Comparison of ENCODE assay signal across 26 cellular contexts in genomic region chr4:19402666-19403065, GRCh38.
DNase-seq lines count a peak whose midpoint lies in the region; ATAC-seq and TF ChIP-seq lines count a peak whose summit lies in the region.
"Had no signal": no experiment of that assay in that cellular context is flagged by ENCODE, and none has a peak within 500 bp of the region (broad histone marks: within the 10 kb centered on the region; RNA-seq: fewer than 3 reads in every experiment).

No MANE protein-coding gene starts in this region.

- no peak overlapping the region for H4K8ac ChIP-seq in mesenchymal stem cell (ENCODE audit: low read length)

- H3K4me1 Mint-ChIP-seq in activated CD4-positive, alpha-beta T cell treated with anti-CD3 and anti-CD28 coated beads, Interleukin-2, amount 10 ng/mL, durations not matched to agents 24 days and 14 days = no peaks in the 10 kb centered on the region
- no peaks in the 10 kb centered on the region for H3K4me1 Mint-ChIP-seq in activated CD8-positive, alpha-beta T cell treated with anti-CD3 and anti-CD28 coated beads, Interleukin-2, amount 10 ng/mL, durations not matched to agents 7 days and 5 days (ENCODE audit: low read depth)
- H3K4me1 Mint-ChIP-seq: CD14-positive monocyte; CD8-positive, alpha-beta memory T cell; IgD-negative memory B cell had no signal

- H3K4me1 ChIP-seq in GM23248 (ENCODE audit: insufficient read depth) (peaks cover 19% of the 10 kb centered on the region), fibroblast of lung (ENCODE audit: control insufficient read depth, extremely low read depth, insufficient read depth, low read length) (no peaks in the 10 kb centered on the region), mesenchymal stem cell (ENCODE audit: control insufficient read depth, insufficient read depth, low read depth, low read length) (no peaks in the 10 kb centered on the region)
- H3K4me1 ChIP-seq: BE2C had no signal

- H2BK12ac ChIP-seq in mesenchymal stem cell (ENCODE audit: low read length in 2 of 2) = no peak overlapping the region

- no peak overlapping the region for H3K18ac ChIP-seq in mesenchymal stem cell (ENCODE audit: low read depth in 1 of 2, low read length in 2 of 2)

- H3K4ac ChIP-seq in mesenchymal stem cell (ENCODE audit: low read depth in 1 of 2, low read length in 2 of 2) = no peak overlapping the region

- CTCF ChIA-PET in activated CD8-positive, alpha-beta T cell treated with anti-CD3 and anti-CD28 coated beads, Interleukin-2, amount 10 ng/mL, durations not matched to agents 7 days and 5 days (lab: Charles Lee) = no interaction called here

- 41 to 43% methylated on average over 2 of the region's 2 CpGs for WGBS in GM23248 (ENCODE audit: low coverage in 1 of 2, low lambda C conversion rate in 2 of 2, missing lambda C conversion rate in 2 of 2), 2 experiments
- WGBS in mesenchymal stem cell = 97% methylated on average over 1 of the region's 2 CpGs

- in situ Hi-C loops in GM23248 (cut with MboI) = no loop called here

- peaks cover 6% of the 10 kb centered on the region; the same call in 1 of the 2 replicates for H3F3A ChIP-seq in GM23248 (ENCODE audit: insufficient read depth)

- no peak overlapping the region for H3K9ac ChIP-seq in GM23248
- H3K9ac ChIP-seq in fibroblast of lung (ENCODE audit: insufficient read depth, low read length) = no peak overlapping the region
- H3K9ac ChIP-seq in mesenchymal stem cell (ENCODE audit: low read length) = no peak overlapping the region
- H3K9ac ChIP-seq: KMS-11 had no signal

- H2AK5ac ChIP-seq in mesenchymal stem cell (ENCODE audit: low read length, severe bottlenecking) = no peak overlapping the region

- POLR2A ChIA-PET in activated CD8-positive, alpha-beta T cell treated with anti-CD3 and anti-CD28 coated beads, Interleukin-2, amount 10 ng/mL, durations not matched to agents 7 days and 5 days (lab: Charles Lee) = no interaction called here

- H4K20me1 ChIP-seq in GM23248 (ENCODE audit: insufficient read depth) (no peaks in the 10 kb centered on the region), fibroblast of lung (ENCODE audit: control insufficient read depth, extremely low read depth, insufficient read depth, low read length) (no peaks in the 10 kb centered on the region)

- no peak overlapping the region for H2BK120ac ChIP-seq in mesenchymal stem cell (ENCODE audit: low read depth, low read length)

- H3K79me2 ChIP-seq in GM23248 (ENCODE audit: insufficient read depth) (no peaks in the 10 kb centered on the region), fibroblast of lung (ENCODE audit: control insufficient read depth, insufficient read depth, low read length) (no peaks in the 10 kb centered on the region)

- H3K4me3 ChIP-seq in GM23248 (peak overlapping the region; percentile 33; the same call in 1 of the 2 replicates), fibroblast of lung (replicated peaks in 1 of 4; ENCODE audit: control extremely low read depth in 1 of 4, insufficient read depth in 1 of 4, low read depth in 3 of 4, low read length in 4 of 4) (no peak overlapping the region), mesenchymal stem cell (ENCODE audit: insufficient read depth in 1 of 2, low read depth in 1 of 2, low read length in 2 of 2) (peak overlapping the region in 1 of 2 experiments; percentile 24)
- H3K4me3 ChIP-seq: SJSA1 had no signal

- TF ChIP-seq CTCF in fibroblast of lung (conservative IDR thresholded peaks at IDR 0.05 in 1 of 2, IDR thresholded peaks at IDR 0.05 in 1 of 2; ENCODE audit: low read depth in 1 of 2, low read length in 2 of 2) = no peak

- H3K14ac ChIP-seq in mesenchymal stem cell (ENCODE audit: low read length in 2 of 2) = no peak overlapping the region

- no peak overlapping the region for H2BK15ac ChIP-seq in mesenchymal stem cell (ENCODE audit: low read depth, poor library complexity, severe bottlenecking)

- H3K36me3 ChIP-seq in GM23248 (ENCODE audit: low read depth) = no peaks in the 10 kb centered on the region
- H3K36me3 ChIP-seq in fibroblast of lung (ENCODE audit: control insufficient read depth, insufficient read depth, low read length) = no peaks in the 10 kb centered on the region
- no peaks in the 10 kb centered on the region for H3K36me3 ChIP-seq in mesenchymal stem cell (ENCODE audit: control insufficient read depth in 1 of 2, insufficient read depth in 2 of 2, low read depth in 1 of 2, low read length in 2 of 2)
- H3K36me3 ChIP-seq: BE2C, SJSA1 had no signal

- no peaks in the 10 kb centered on the region for H3K36me3 Mint-ChIP-seq in activated CD4-positive, alpha-beta T cell treated with anti-CD3 and anti-CD28 coated beads, Interleukin-2, amount 10 ng/mL, durations not matched to agents 24 days and 14 days (ENCODE audit: low read depth)
- H3K36me3 Mint-ChIP-seq in activated CD8-positive, alpha-beta T cell treated with anti-CD3 and anti-CD28 coated beads, Interleukin-2, amount 10 ng/mL, durations not matched to agents 7 days and 5 days (ENCODE audit: low read depth) = no peaks in the 10 kb centered on the region
- H3K36me3 Mint-ChIP-seq: CD14-positive monocyte; CD8-positive, alpha-beta memory T cell; IgD-negative memory B cell had no signal

- H3K27ac ChIP-seq in GM23248 (no peak overlapping the region), fibroblast of lung (ENCODE audit: insufficient read depth, low read length) (no peak overlapping the region), mesenchymal stem cell (ENCODE audit: low read length, poor library complexity, severe bottlenecking) (no peak overlapping the region)
- H3K27ac ChIP-seq: KMS-11, SJSA1 had no signal

- H3K4me2 ChIP-seq in GM23248 (ENCODE audit: unreplicated experiment) = peak overlapping the region; percentile 10
- H3K4me2 ChIP-seq in fibroblast of lung (ENCODE audit: extremely low read depth, insufficient read depth, low read length) = no peak overlapping the region
- no peak overlapping the region for H3K4me2 ChIP-seq in mesenchymal stem cell (ENCODE audit: low read length, poor library complexity, severe bottlenecking)
- H3K4me2 ChIP-seq: KMS-11 had no signal

- H3K27me3 ChIP-seq in GM23248 (replicated peaks; ENCODE audit: insufficient read depth) (no peaks in the 10 kb centered on the region), fibroblast of lung (ENCODE audit: control insufficient read depth, insufficient read depth, low read length) (no peaks in the 10 kb centered on the region), mesenchymal stem cell (ENCODE audit: control insufficient read depth in 1 of 2, insufficient read depth in 1 of 2, low read length in 2 of 2) (no peaks in the 10 kb centered on the region)
- H3K27me3 ChIP-seq: BE2C, SJSA1 had no signal

- no peaks in the 10 kb centered on the region for H3K79me1 ChIP-seq in mesenchymal stem cell (replicated peaks; ENCODE audit: low read length, poor library complexity, severe bottlenecking)

- no peak overlapping the region for H4K91ac ChIP-seq in mesenchymal stem cell (ENCODE audit: low read length)

- DNase-seq in AG08395 (ENCODE audit: low spot score) (peak; percentile 17), GM23248 (peak; percentile 43), fibroblast of lung (ENCODE audit: low read depth in 2 of 2) (peak in 1 of 2 donors; percentile 15), mesenchymal stem cell (no peak)
- DNase-seq in activated CD4-positive, alpha-beta T cell treated with anti-CD3 and anti-CD28 coated beads, Interleukin-2, amount 10 ng/mL, durations not matched to agents 24 days and 14 days = no peak
- no peak for DNase-seq in activated CD8-positive, alpha-beta T cell treated with anti-CD3 and anti-CD28 coated beads, Interleukin-2, amount 10 ng/mL, durations not matched to agents 7 days and 5 days
- DNase-seq: 8988T; BE2C; CD8-positive, alpha-beta memory T cell; DMS79 treated with DMSO at 0.1 percent for 48 hours; GOT3; HCEC 1CT; MM.1S; NCI-H1417; NCI-H1694; NCI-H2029 treated with DMSO at 0.1 percent for 48 hours; NCI-H446 treated with DMSO at 0.1 percent for 48 hours; NCI-H526 treated with DMSO at 0.1 percent for 48 hours; Right ventricle myocardium superior; RPMI8226 had no signal

- no peaks in the 10 kb centered on the region for H3K9me3 ChIP-seq in GM23248 (ENCODE audit: low read depth)
- H3K9me3 ChIP-seq in fibroblast of lung (ENCODE audit: control insufficient read depth, insufficient read depth, low read depth, low read length) = no peaks in the 10 kb centered on the region
- no peaks in the 10 kb centered on the region for H3K9me3 ChIP-seq in mesenchymal stem cell (ENCODE audit: control insufficient read depth, low read length)
- H3K9me3 ChIP-seq: BE2C, SJSA1 had no signal

- H2BK5ac ChIP-seq in mesenchymal stem cell (ENCODE audit: low read depth, low read length, poor library complexity, severe bottlenecking) = peak overlapping the region; percentile 31

- intact Hi-C loops in activated CD4-positive, alpha-beta T cell treated with anti-CD3 and anti-CD28 coated beads, Interleukin-2, amount 10 ng/mL, durations not matched to agents 24 days and 14 days (cut with micrococcal nuclease) = no loop called here

- no peak overlapping the region for H3K4me3 Mint-ChIP-seq in activated CD4-positive, alpha-beta T cell treated with anti-CD3 and anti-CD28 coated beads, Interleukin-2, amount 10 ng/mL, durations not matched to agents 24 days and 14 days
- no peak overlapping the region for H3K4me3 Mint-ChIP-seq in activated CD8-positive, alpha-beta T cell treated with anti-CD3 and anti-CD28 coated beads, Interleukin-2, amount 10 ng/mL, durations not matched to agents 7 days and 5 days
- H3K4me3 Mint-ChIP-seq: CD14-positive monocyte; CD8-positive, alpha-beta memory T cell; IgD-negative memory B cell had no signal

- no peaks in the 10 kb centered on the region for H3K27me3 Mint-ChIP-seq in activated CD4-positive, alpha-beta T cell treated with anti-CD3 and anti-CD28 coated beads, Interleukin-2, amount 10 ng/mL, durations not matched to agents 24 days and 14 days
- no peaks in the 10 kb centered on the region for H3K27me3 Mint-ChIP-seq in activated CD8-positive, alpha-beta T cell treated with anti-CD3 and anti-CD28 coated beads, Interleukin-2, amount 10 ng/mL, durations not matched to agents 7 days and 5 days (ENCODE audit: low read depth)
- H3K27me3 Mint-ChIP-seq: CD8-positive, alpha-beta memory T cell; IgD-negative memory B cell had no signal

- no peak overlapping the region for H3K27ac Mint-ChIP-seq in activated CD4-positive, alpha-beta T cell treated with anti-CD3 and anti-CD28 coated beads, Interleukin-2, amount 10 ng/mL, durations not matched to agents 24 days and 14 days
- no peak overlapping the region for H3K27ac Mint-ChIP-seq in activated CD8-positive, alpha-beta T cell treated with anti-CD3 and anti-CD28 coated beads, Interleukin-2, amount 10 ng/mL, durations not matched to agents 7 days and 5 days
- H3K27ac Mint-ChIP-seq: CD14-positive monocyte; CD8-positive, alpha-beta memory T cell; IgD-negative memory B cell had no signal

- H3K9me2 ChIP-seq in GM23248 (ENCODE audit: insufficient read depth) = no peaks in the 10 kb centered on the region

- H2AFZ ChIP-seq in GM23248 (peak overlapping the region; percentile 61), fibroblast of lung (ENCODE audit: low read length) (peak overlapping the region; percentile 17), mesenchymal stem cell (ENCODE audit: low read depth, low read length) (no peak overlapping the region)

- no peak for ATAC-seq in GM19395 (IDR thresholded peaks at IDR 0.05; ENCODE audit: unreplicated experiment)
- ATAC-seq in activated CD8-positive, alpha-beta T cell treated with anti-CD3 and anti-CD28 coated beads, Interleukin-2, amount 10 ng/mL, durations not matched to agents 7 days and 5 days = no peak
- no peak for ATAC-seq in GM18520 (IDR thresholded peaks at IDR 0.05; ENCODE audit: unreplicated experiment)

- peaks cover under 1% of the 10 kb centered on the region for H3K9me3 Mint-ChIP-seq in activated CD4-positive, alpha-beta T cell treated with anti-CD3 and anti-CD28 coated beads, Interleukin-2, amount 10 ng/mL, durations not matched to agents 24 days and 14 days
- peaks cover 7% of the 10 kb centered on the region for H3K9me3 Mint-ChIP-seq in activated CD8-positive, alpha-beta T cell treated with anti-CD3 and anti-CD28 coated beads, Interleukin-2, amount 10 ng/mL, durations not matched to agents 7 days and 5 days (ENCODE audit: insufficient read depth)

- H3K23ac ChIP-seq in mesenchymal stem cell (ENCODE audit: low read length in 2 of 2) = no peak overlapping the region

Comparison
In these comparisons a context has a peak if more than half of its experiments do, and no peak if none do; other contexts are left out.
1. DNase-seq: peak in AG08395 (single experiment) and GM23248 (single experiment); none in mesenchymal stem cell (single experiment), activated CD4-positive, alpha-beta T cell treated with anti-CD3 and anti-CD28 coated beads, Interleukin-2, amount 10 ng/mL, durations not matched to agents 24 days and 14 days (single experiment) and activated CD8-positive, alpha-beta T cell treated with anti-CD3 and anti-CD28 coated beads, Interleukin-2, amount 10 ng/mL, durations not matched to agents 7 days and 5 days (single experiment).